In the genomic region with DNA sequence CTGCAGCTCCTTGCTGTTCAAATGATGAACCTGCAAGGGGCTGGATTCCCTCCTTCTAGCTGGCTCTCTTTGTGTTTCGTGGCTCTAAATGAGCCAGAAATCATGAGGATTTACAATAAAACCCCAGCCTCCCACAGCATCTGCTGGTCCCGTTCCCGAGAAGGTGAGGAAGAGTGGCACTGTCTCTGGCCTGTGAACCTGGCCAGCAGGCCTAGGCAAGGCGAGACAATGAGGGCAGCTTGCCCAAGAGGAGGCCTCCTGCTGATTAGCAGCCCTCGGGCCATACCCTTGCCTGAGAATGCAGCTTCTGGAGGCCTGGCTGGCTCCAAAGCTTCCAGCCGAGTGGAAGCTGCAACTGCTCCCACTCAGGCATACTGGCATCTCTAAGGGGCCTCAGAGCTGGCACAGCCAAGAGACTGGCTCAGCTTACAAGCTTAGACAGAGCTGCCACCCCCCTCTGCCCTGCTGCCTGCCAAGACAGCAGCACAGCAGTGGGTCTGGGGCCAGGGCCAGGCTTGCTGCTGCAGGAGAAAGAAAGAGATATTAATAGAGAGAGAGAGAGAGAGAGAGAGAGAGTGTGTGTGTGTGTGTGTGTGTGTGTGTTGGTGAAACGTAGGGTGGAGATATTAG, we compare ENCODE assay signal across 8 cellular contexts.
DNase-seq lines count a peak whose midpoint lies in the region; ATAC-seq, FAIRE-seq and TF ChIP-seq lines count a peak whose summit lies in the region.
"Had no signal": no experiment of that assay in that cellular context is flagged by ENCODE, and none has a peak within 500 bp of the region (broad histone marks: within the 10 kb centered on the region; RNA-seq: fewer than 3 reads in every experiment).

No MANE protein-coding gene starts in this region.

- TF ChIP-seq CTCF in MCF 10A (IDR thresholded peaks at IDR 0.05; ENCODE audit: unreplicated experiment) (no peak), type B pancreatic cell (conservative IDR thresholded peaks at IDR 0.05) (peak; percentile 42)

- H3K9me3 Mint-ChIP-seq in MCF 10A (ENCODE audit: unreplicated experiment) (no peaks in the 10 kb centered on the region), type B pancreatic cell (no peaks in the 10 kb centered on the region)
- H3K9me3 Mint-ChIP-seq in activated CD4-positive, alpha-beta T cell treated with anti-CD3 and anti-CD28 coated beads, Interleukin-2, amount 10 ng/mL, durations not matched to agents 24 days and 14 days: no peaks in the 10 kb centered on the region
- H3K9me3 Mint-ChIP-seq: activated B cell treated with CpG ODN at 0.5 μM for 24 hours had no signal

- intact Hi-C loops in MCF 10A (cut with micrococcal nuclease): loop anchor here (1.0 to 2.0 kb wide), 4 partner anchors 76 to 473 kb away; a partner anchor contains a TSS
- intact Hi-C loops in activated CD4-positive, alpha-beta T cell treated with anti-CD3 and anti-CD28 coated beads, Interleukin-2, amount 10 ng/mL, durations not matched to agents 24 days and 14 days (cut with micrococcal nuclease): loop anchor here (1.0 to 10.0 kb wide), 4 partner anchors 75 to 522 kb away; a partner anchor contains a TSS

- BruUV-seq in MCF 10A (replicated peaks; lab: Mats Ljungman, UMichigan): no TSS peak

- no peak for FAIRE-seq in RCC 7860 (lab: Jason Lieb, UNC)

- H3K4me1 Mint-ChIP-seq in MCF 10A (ENCODE audit: insufficient read depth, unreplicated experiment) (peaks cover 27% of the 10 kb centered on the region), type B pancreatic cell (ENCODE audit: unreplicated experiment) (peaks cover 56% of the 10 kb centered on the region)
- peaks cover 19% of the 10 kb centered on the region for H3K4me1 Mint-ChIP-seq in activated CD4-positive, alpha-beta T cell treated with anti-CD3 and anti-CD28 coated beads, Interleukin-2, amount 10 ng/mL, durations not matched to agents 24 days and 14 days

- H3K4me3 Mint-ChIP-seq in MCF 10A (ENCODE audit: unreplicated experiment) (no peak overlapping the region), type B pancreatic cell (peak overlapping the region; percentile 73)
- no peak overlapping the region for H3K4me3 Mint-ChIP-seq in activated CD4-positive, alpha-beta T cell treated with anti-CD3 and anti-CD28 coated beads, Interleukin-2, amount 10 ng/mL, durations not matched to agents 24 days and 14 days
- H3K4me3 Mint-ChIP-seq: activated B cell treated with CpG ODN at 0.5 μM for 24 hours had no signal

- DNase-seq in NCI-H1092 (lab: John Stamatoyannopoulos, UW): peak; percentile 84
- DNase-seq in MCF 10A (ENCODE audit: unreplicated experiment): peak; percentile 94
- DNase-seq in left lobe of liver (ENCODE audit: low spot score): no peak
- no peak for DNase-seq in type B pancreatic cell (ENCODE audit: extremely low spot score, unreplicated experiment)
- no peak for DNase-seq in D341Med (ENCODE audit: low spot score)
- DNase-seq in activated CD4-positive, alpha-beta T cell treated with anti-CD3 and anti-CD28 coated beads, Interleukin-2, amount 10 ng/mL, durations not matched to agents 24 days and 14 days: no peak
- DNase-seq in RCC 7860 (ENCODE audit: low spot score): no peak

- H3K27ac Mint-ChIP-seq in MCF 10A (ENCODE audit: low read depth, unreplicated experiment) (no peak overlapping the region), type B pancreatic cell (peak overlapping the region; percentile 73)
- no peak overlapping the region for H3K27ac Mint-ChIP-seq in activated CD4-positive, alpha-beta T cell treated with anti-CD3 and anti-CD28 coated beads, Interleukin-2, amount 10 ng/mL, durations not matched to agents 24 days and 14 days
- H3K27ac Mint-ChIP-seq: activated B cell treated with CpG ODN at 0.5 μM for 24 hours had no signal

- H3K36me3 Mint-ChIP-seq in MCF 10A (ENCODE audit: insufficient read depth, unreplicated experiment): peaks cover 3% of the 10 kb centered on the region
- peaks cover 4% of the 10 kb centered on the region for H3K36me3 Mint-ChIP-seq in type B pancreatic cell
- H3K36me3 Mint-ChIP-seq in activated CD4-positive, alpha-beta T cell treated with anti-CD3 and anti-CD28 coated beads, Interleukin-2, amount 10 ng/mL, durations not matched to agents 24 days and 14 days (ENCODE audit: low read depth): peaks cover 2% of the 10 kb centered on the region

- CTCF ChIA-PET in MCF 10A (lab: Yijun Ruan, JAX): interaction anchor here (0.6 to 5.0 kb wide), 34 partner anchors 9 to 473 kb away, joined by 3 to 49 read pairs (median 4); no protein-coding TSS in a partner anchor

- H3K27me3 Mint-ChIP-seq in MCF 10A (ENCODE audit: insufficient read depth, unreplicated experiment): no peaks in the 10 kb centered on the region
- no peaks in the 10 kb centered on the region for H3K27me3 Mint-ChIP-seq in type B pancreatic cell
- H3K27me3 Mint-ChIP-seq in activated CD4-positive, alpha-beta T cell treated with anti-CD3 and anti-CD28 coated beads, Interleukin-2, amount 10 ng/mL, durations not matched to agents 24 days and 14 days: no peaks in the 10 kb centered on the region
- H3K27me3 Mint-ChIP-seq: activated B cell treated with CpG ODN at 0.5 μM for 24 hours had no signal

- peak; percentile 11 for ATAC-seq in left lobe of liver

- POLR2A ChIA-PET in MCF 10A (lab: Yijun Ruan, JAX): interaction anchor here (0.7 to 2.8 kb wide), 8 partner anchors 10 to 310 kb away, joined by 3 to 18 read pairs (median 6); a partner anchor contains a TSS

Comparison
In these comparisons a context has a peak if more than half of its experiments do, and no peak if none do; other contexts are left out.
1. DNase-seq: peak in NCI-H1092 (single experiment) and MCF 10A (single experiment); none in left lobe of liver (single experiment), type B pancreatic cell (single experiment), D341Med (single experiment), activated CD4-positive, alpha-beta T cell treated with anti-CD3 and anti-CD28 coated beads, Interleukin-2, amount 10 ng/mL, durations not matched to agents 24 days and 14 days (single experiment) and RCC 7860 (single experiment).